ENCODE assay signal across 8 cellular contexts in genomic region chr11:102047305-102047924, GRCh38. TPM values are rescaled to one million over a fixed set of nuclear protein-coding genes. Genes with fewer than 3 reads are reported as not detected.
A peak's percentile ranks its signal among the peaks of the same experiment; 100 is the strongest.
DNase-seq lines count a peak whose midpoint lies in the region; ATAC-seq, FAIRE-seq and TF ChIP-seq lines count a peak whose summit lies in the region.
"Had no signal": no experiment of that assay in that cellular context is flagged by ENCODE, and none has a peak within 500 bp of the region (broad histone marks: within the 10 kb centered on the region; RNA-seq: fewer than 3 reads in every experiment).

TSS of gene CFAP300 (plus strand) at chr11:102047437. CDS start at chr11:102047471, 34 bp downstream.

- H2AFZ ChIP-seq in HepG2 (ENCODE audit: low read length) = no peak within 1 kb of the TSS

- H3K4me2 ChIP-seq in HepG2 (ENCODE audit: low read depth, low read length) = peak within 1 kb of the TSS; percentile 50

- DNase-seq in NCI-H1436 (lab: John Stamatoyannopoulos, UW) (peak; percentile 87), HepG2 (ENCODE audit: low spot score) (no peak)
- peak; percentile 80 for DNase-seq in activated CD4-positive, alpha-beta T cell treated with anti-CD3 and anti-CD28 coated beads, Interleukin-2, amount 10 ng/mL, durations not matched to agents 24 days and 14 days
- DNase-seq in stimulated activated CD4-positive, alpha-beta T cell treated with anti-CD3 and anti-CD28 coated beads, Interleukin-1b, Interleukin-23, amount 100 ng/mL, for 24 hours (ENCODE audit: low read depth in 4 of 4, low spot score in 1 of 4) = peak; percentile 6 to 52 (median 21)

- H3K27me3 Mint-ChIP-seq in activated CD4-positive, alpha-beta T cell treated with anti-CD3 and anti-CD28 coated beads, Interleukin-2, amount 10 ng/mL, durations not matched to agents 24 days and 14 days = peaks cover 35% of the 10 kb centered on the region

- H3K4me1 Mint-ChIP-seq in activated CD4-positive, alpha-beta T cell treated with anti-CD3 and anti-CD28 coated beads, Interleukin-2, amount 10 ng/mL, durations not matched to agents 24 days and 14 days = peaks cover 5% of the 10 kb centered on the region

- WGBS in HepG2 (ENCODE audit: low lambda C conversion rate) = 49% methylated on average over 20 of the region's 45 CpGs

- H3K79me2 ChIP-seq in HepG2 (ENCODE audit: insufficient read depth, low read length) = no peaks in the 10 kb centered on the region

- H3K36me3 ChIP-seq in duodenal mucosa (ENCODE audit: control insufficient read depth in 1 of 2, insufficient read depth in 2 of 2, low read length in 2 of 2) (no peaks in the 10 kb centered on the region), HepG2 (replicated peaks in 1 of 2; ENCODE audit: control insufficient read depth in 1 of 2, insufficient read depth in 2 of 2, low read length in 2 of 2) (no peaks in the 10 kb centered on the region)

- no peaks in the 10 kb centered on the region for H3K36me3 Mint-ChIP-seq in activated CD4-positive, alpha-beta T cell treated with anti-CD3 and anti-CD28 coated beads, Interleukin-2, amount 10 ng/mL, durations not matched to agents 24 days and 14 days (ENCODE audit: low read depth)

- intact Hi-C loops in activated CD4-positive, alpha-beta T cell treated with anti-CD3 and anti-CD28 coated beads, Interleukin-2, amount 10 ng/mL, durations not matched to agents 24 days and 14 days (cut with micrococcal nuclease) = no loop called here
- intact Hi-C loops in HepG2 (cut with micrococcal nuclease; ENCODE audit: unreplicated experiment) = no loop called here

- H3K27ac Mint-ChIP-seq in activated CD4-positive, alpha-beta T cell treated with anti-CD3 and anti-CD28 coated beads, Interleukin-2, amount 10 ng/mL, durations not matched to agents 24 days and 14 days = no peak within 1 kb of the TSS

- H3K4me1 ChIP-seq in duodenal mucosa (ENCODE audit: control insufficient read depth in 1 of 2, insufficient read depth in 2 of 2, low read length in 2 of 2) (peaks cover 4 to 5% of the 10 kb centered on the region in 2 donors), HepG2 (ENCODE audit: insufficient read depth, low read length) (peaks cover 5% of the 10 kb centered on the region; the same call in 1 of the 2 replicates)

- no peaks in the 10 kb centered on the region for H3K27me3 ChIP-seq in duodenal mucosa (ENCODE audit: control insufficient read depth in 1 of 2, insufficient read depth in 2 of 2, low read length in 2 of 2)
- H3K27me3 ChIP-seq in HepG2 (ENCODE audit: control insufficient read depth in 1 of 2, insufficient read depth in 2 of 2, low read length in 2 of 2) = peaks cover 2 to 11% of the 10 kb centered on the region in 2 experiments; a peak in 2 of 5 replicates

- H3K9me3 Mint-ChIP-seq in activated CD4-positive, alpha-beta T cell treated with anti-CD3 and anti-CD28 coated beads, Interleukin-2, amount 10 ng/mL, durations not matched to agents 24 days and 14 days = no peaks in the 10 kb centered on the region

- BruUV-seq in HepG2 (replicated peaks; lab: Mats Ljungman, UMichigan) = no TSS peak

- H3K27ac ChIP-seq in duodenal mucosa (ENCODE audit: low read depth, low read length) (no peak within 1 kb of the TSS), HepG2 (ENCODE audit: extremely low read length, insufficient read depth, low read length) (no peak within 1 kb of the TSS)

- in situ Hi-C loops in HepG2 (cut with HindIII; ENCODE audit: extremely low pct_ligation_motif_present, low pct_unique_long_range_greater_than_20kb) = no loop called here

- TF ChIP-seq POLR2A in HepG2 (IDR thresholded peaks at IDR 0.05; ENCODE audit: insufficient read depth in 1 of 2, low read depth in 2 of 2, low read length in 2 of 2) = no peak

- POLR2A ChIA-PET in HepG2 (lab: Yijun Ruan, JAX) = no interaction called here

- H3K4me3 Mint-ChIP-seq in activated CD4-positive, alpha-beta T cell treated with anti-CD3 and anti-CD28 coated beads, Interleukin-2, amount 10 ng/mL, durations not matched to agents 24 days and 14 days = peak within 1 kb of the TSS; percentile 43

- TF ChIP-seq CTCF in HepG2 (CRISPR knock-in tag; IDR thresholded peaks at IDR 0.05) = no peak

- FAIRE-seq in HepG2 (lab: Jason Lieb, UNC) = no peak

- no peaks in the 10 kb centered on the region for H4K20me1 ChIP-seq in HepG2 (ENCODE audit: insufficient read depth, low read length)

- H3K9ac ChIP-seq in duodenal mucosa (ENCODE audit: low read depth in 1 of 2, low read length in 2 of 2) (peak within 1 kb of the TSS; percentile 9 to 25), HepG2 (ENCODE audit: insufficient read depth, low read depth, low read length) (no peak within 1 kb of the TSS)

- H3K9me3 ChIP-seq in duodenal mucosa (ENCODE audit: control insufficient read depth in 1 of 2, low read length in 2 of 2) (no peaks in the 10 kb centered on the region), HepG2 (ENCODE audit: low read length) (no peaks in the 10 kb centered on the region)

- H3K4me3 ChIP-seq in duodenal mucosa (ENCODE audit: low read depth in 1 of 2, low read length in 2 of 2) = peak within 1 kb of the TSS; percentile 63 to 67
- peak within 1 kb of the TSS in 1 of 3 experiments; percentile 58; a peak in 1 of 6 replicates for H3K4me3 ChIP-seq in HepG2 (replicated peaks in 1 of 3; ENCODE audit: insufficient read depth in 1 of 3, low read depth in 2 of 3, low read length in 3 of 3)

- TF ChIP-seq EP300 in HepG2 (IDR thresholded peaks at IDR 0.05; ENCODE audit: low read depth in 2 of 2, low read length in 2 of 2) (no peak), HepG2 (CRISPR knock-in tag; IDR thresholded peaks at IDR 0.05; ENCODE audit: borderline replicate concordance) (no peak)

- CTCF ChIA-PET in HepG2 (lab: Yijun Ruan, JAX; ENCODE audit: low intra/inter-chr PET ratio, low total read pairs) = no interaction called here

- TF ChIP-seq RAD21 in HepG2 (CRISPR knock-in tag; IDR thresholded peaks at IDR 0.05) = no peak

- ATAC-seq in GM19351 (IDR thresholded peaks at IDR 0.05; ENCODE audit: unreplicated experiment) = peak; percentile 83
- ATAC-seq in HepG2 = peak; percentile 47
- ATAC-seq in GM18873 (IDR thresholded peaks at IDR 0.05; ENCODE audit: low FRiP score, unreplicated experiment) = no peak

TF ChIP-seq in HepG2, 621 proteins besides CTCF, POLR2A, EP300 and RAD21 (continues in another document):
- TF ChIP-seq BCL6 (CRISPR knock-in tag; IDR thresholded peaks at IDR 0.05) = no peak
- TF ChIP-seq HNRNPUL1 (IDR thresholded peaks at IDR 0.05; ENCODE audit: low read depth, low read length) = no peak
- no peak for TF ChIP-seq CEBPB (IDR thresholded peaks at IDR 0.05; ENCODE audit: borderline replicate concordance, low read depth, low read length)
- no peak for TF ChIP-seq NCOA1 (CRISPR knock-in tag; IDR thresholded peaks at IDR 0.05)
- TF ChIP-seq GABPB1 (CRISPR knock-in tag; IDR thresholded peaks at IDR 0.05) = peak; percentile 15; the same call in 1 of the 2 replicates
- no peak for TF ChIP-seq ZNF367 (CRISPR knock-in tag; IDR thresholded peaks at IDR 0.05; ENCODE audit: borderline replicate concordance)
- TF ChIP-seq, protein P1, sequence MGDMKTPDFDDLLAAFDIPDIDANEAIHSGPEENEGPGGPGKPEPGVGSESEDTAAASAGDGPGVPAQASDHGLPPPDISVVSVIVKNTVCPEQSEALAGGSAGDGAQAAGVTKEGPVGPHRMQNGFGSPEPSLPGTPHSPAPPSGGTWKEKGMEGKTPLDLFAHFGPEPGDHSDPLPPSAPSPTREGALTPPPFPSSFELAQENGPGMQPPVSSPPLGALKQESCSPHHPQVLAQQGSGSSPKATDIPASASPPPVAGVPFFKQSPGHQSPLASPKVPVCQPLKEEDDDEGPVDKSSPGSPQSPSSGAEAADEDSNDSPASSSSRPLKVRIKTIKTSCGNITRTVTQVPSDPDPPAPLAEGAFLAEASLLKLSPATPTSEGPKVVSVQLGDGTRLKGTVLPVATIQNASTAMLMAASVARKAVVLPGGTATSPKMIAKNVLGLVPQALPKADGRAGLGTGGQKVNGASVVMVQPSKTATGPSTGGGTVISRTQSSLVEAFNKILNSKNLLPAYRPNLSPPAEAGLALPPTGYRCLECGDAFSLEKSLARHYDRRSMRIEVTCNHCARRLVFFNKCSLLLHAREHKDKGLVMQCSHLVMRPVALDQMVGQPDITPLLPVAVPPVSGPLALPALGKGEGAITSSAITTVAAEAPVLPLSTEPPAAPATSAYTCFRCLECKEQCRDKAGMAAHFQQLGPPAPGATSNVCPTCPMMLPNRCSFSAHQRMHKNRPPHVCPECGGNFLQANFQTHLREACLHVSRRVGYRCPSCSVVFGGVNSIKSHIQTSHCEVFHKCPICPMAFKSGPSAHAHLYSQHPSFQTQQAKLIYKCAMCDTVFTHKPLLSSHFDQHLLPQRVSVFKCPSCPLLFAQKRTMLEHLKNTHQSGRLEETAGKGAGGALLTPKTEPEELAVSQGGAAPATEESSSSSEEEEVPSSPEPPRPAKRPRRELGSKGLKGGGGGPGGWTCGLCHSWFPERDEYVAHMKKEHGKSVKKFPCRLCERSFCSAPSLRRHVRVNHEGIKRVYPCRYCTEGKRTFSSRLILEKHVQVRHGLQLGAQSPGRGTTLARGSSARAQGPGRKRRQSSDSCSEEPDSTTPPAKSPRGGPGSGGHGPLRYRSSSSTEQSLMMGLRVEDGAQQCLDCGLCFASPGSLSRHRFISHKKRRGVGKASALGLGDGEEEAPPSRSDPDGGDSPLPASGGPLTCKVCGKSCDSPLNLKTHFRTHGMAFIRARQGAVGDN (CRISPR knock-in tag; IDR thresholded peaks at IDR 0.05) = peak; percentile 48

RNA-seq across cellular contexts. Expression of gene CFAP300, which starts in this region (rescaled TPM):
- not detected in 2 replicates for total RNA-seq in activated CD4-positive, alpha-beta T cell treated with anti-CD3 and anti-CD28 coated beads, Interleukin-2, amount 10 ng/mL, durations not matched to agents 24 days and 14 days
- total RNA-seq in HepG2 (2016; rRNA removed; fragmentation: Illumina TruSeq; extraction: Trizol) = not detected in 2 replicates
- not detected in 2 replicates for total RNA-seq in HepG2 (2016; cell fraction: cytosol; rRNA removed; fragmentation: Illumina TruSeq; extraction: Trizol; ENCODE audit: low read depth)
- total RNA-seq in HepG2 (2016; cell fraction: insoluble cytoplasmic fraction; rRNA removed; fragmentation: Illumina TruSeq; extraction: Trizol) = not detected in 2 replicates
- total RNA-seq in HepG2 (2016; cell fraction: membrane; rRNA removed; fragmentation: Illumina TruSeq; extraction: Trizol) = not detected in 2 replicates
- total RNA-seq in HepG2 (2016; cell fraction: nucleus; rRNA removed; fragmentation: Illumina TruSeq; extraction: Trizol) = not detected in 2 replicates
- polyA plus RNA-seq in HepG2 (2011; rRNA removed) = not detected in 2 replicates
- not detected in 2 replicates for polyA plus RNA-seq in HepG2 (2011; cell fraction: cytosol; rRNA removed)
- polyA plus RNA-seq in HepG2 (2011; cell fraction: nucleus; rRNA removed) = not detected in 2 replicates
- not detected in 2 replicates for polyA plus RNA-seq in HepG2 (2012)
- not detected in 2 replicates for polyA plus RNA-seq in HepG2 (2016; cell fraction: cytosol; fragmentation: Illumina TruSeq; extraction: Trizol; ENCODE audit: low read depth)
- not detected in 2 replicates for polyA plus RNA-seq in HepG2 (2016; cell fraction: insoluble cytoplasmic fraction; fragmentation: Illumina TruSeq; extraction: Trizol; ENCODE audit: low read depth)
- not detected in 2 replicates for polyA plus RNA-seq in HepG2 (2016; cell fraction: membrane; fragmentation: Illumina TruSeq; extraction: Trizol; ENCODE audit: low read depth)
- not detected in 2 replicates for polyA plus RNA-seq in HepG2 (2016; cell fraction: nucleus; fragmentation: Illumina TruSeq; extraction: Trizol; ENCODE audit: insufficient read depth, low read depth)
- not detected in 2 replicates for polyA minus RNA-seq in HepG2 (2011; rRNA and poly(A)+ RNA removed; ENCODE audit: low replicate concordance)
- not detected in 2 replicates for polyA minus RNA-seq in HepG2 (2011; cell fraction: cytosol; rRNA and poly(A)+ RNA removed)
- polyA minus RNA-seq in HepG2 (2011; cell fraction: nucleus; rRNA and poly(A)+ RNA removed) = not detected in 2 replicates
- total RNA-seq: dermis microvascular lymphatic vessel endothelial cell had no signal

Comparison
In these comparisons a context has a peak if more than half of its experiments do, and no peak if none do; other contexts are left out.
1. Peak in DNase-seq in activated CD4-positive, alpha-beta T cell treated with anti-CD3 and anti-CD28 coated beads, Interleukin-2, amount 10 ng/mL, durations not matched to agents 24 days and 14 days; RNA of the gene not detected or under 1 TPM.
2. Peak in ATAC-seq and H3K4me2 ChIP-seq in HepG2; RNA of the gene not detected or under 1 TPM.